20 cellular contexts compared by ENCODE assay signal in the genomic region with DNA sequence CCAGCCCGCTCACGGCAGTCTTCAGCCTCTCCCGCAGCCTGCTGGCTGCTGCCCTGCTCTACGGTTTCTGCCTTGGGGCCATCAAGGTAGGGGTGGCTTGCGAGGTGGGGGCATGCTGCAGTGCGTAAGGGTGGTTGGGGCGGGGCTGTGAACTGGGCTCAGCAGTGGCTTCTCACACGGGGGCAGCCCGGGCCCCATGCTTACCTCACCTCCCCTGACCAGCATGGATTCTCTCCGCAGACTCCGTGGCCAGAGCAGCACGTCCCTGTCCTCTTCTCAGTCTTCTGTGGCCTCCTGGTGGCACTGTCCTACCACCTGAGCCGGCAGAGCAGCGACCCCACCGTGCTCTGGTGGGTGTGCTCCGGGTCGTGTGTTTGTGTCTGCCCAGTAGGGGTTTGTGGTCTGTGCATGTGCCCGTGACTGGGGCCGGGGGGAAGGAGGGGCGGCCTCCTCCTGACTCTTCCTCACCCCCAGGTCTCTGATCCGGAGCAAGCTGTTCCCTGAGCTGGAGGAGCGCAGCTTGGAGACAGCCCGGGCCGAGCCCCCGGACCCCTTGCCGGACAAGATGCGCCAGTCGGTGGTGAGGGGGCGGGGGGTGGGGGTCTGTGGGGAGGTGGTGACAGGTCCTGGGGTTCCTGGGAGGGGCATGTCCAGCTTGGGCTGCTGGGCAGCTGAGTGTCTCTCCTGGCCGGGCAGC. TPM values are rescaled to one million over a fixed set of nuclear protein-coding genes. Genes with fewer than 3 reads are reported as not detected.
A peak's percentile ranks its signal among the peaks of the same experiment; 100 is the strongest.
DNase-seq lines count a peak whose midpoint lies in the region; ATAC-seq, FAIRE-seq and TF ChIP-seq lines count a peak whose summit lies in the region.
"Had no signal": no experiment of that assay in that cellular context is flagged by ENCODE, and none has a peak within 500 bp of the region (broad histone marks: within the 10 kb centered on the region; RNA-seq: fewer than 3 reads in every experiment).

No MANE protein-coding gene starts in this region.

- H3K27me3 ChIP-seq in heart right ventricle = no peaks in the 10 kb centered on the region
- H3K27me3 ChIP-seq in endothelial cell of umbilical vein (ENCODE audit: control insufficient read depth in 2 of 2, insufficient read depth in 2 of 2, low read length in 2 of 2) = no peaks in the 10 kb centered on the region
- H3K27me3 ChIP-seq: Peyer's patch had no signal

- H4K20me1 ChIP-seq in endothelial cell of umbilical vein (replicated peaks; ENCODE audit: control insufficient read depth, extremely low read depth, insufficient read depth, low read length) = no peaks in the 10 kb centered on the region

- dilution Hi-C loops in endothelial cell of umbilical vein (cut with MboI; ENCODE audit: extremely low pct_ligation_motif_present, low sequenced_read_pairs) = no loop called here

- 85% methylated on average over 30 of the region's 30 CpGs for WGBS in heart right ventricle, 2 donors

- BruUV-seq in endothelial cell of umbilical vein (replicated peaks; lab: Mats Ljungman, UMichigan) = TSS peak; percentile 20

- no peak for FAIRE-seq in endothelial cell of umbilical vein (lab: Jason Lieb, UNC)
- FAIRE-seq: D721Med had no signal

- peaks cover 0 to 16% (median 7%) of the 10 kb centered on the region in 9 donors for H3K4me1 ChIP-seq in heart right ventricle
- no peaks in the 10 kb centered on the region for H3K4me1 ChIP-seq in HEK293 (ENCODE audit: control insufficient read depth, insufficient read depth, low read length)
- H3K4me1 ChIP-seq in endothelial cell of umbilical vein (ENCODE audit: control insufficient read depth, extremely low read depth, insufficient read depth, low read length) = no peaks in the 10 kb centered on the region
- H3K4me1 ChIP-seq: Peyer's patch had no signal

- H3K4me3 ChIP-seq in heart right ventricle (no peak overlapping the region), HEK293 (ENCODE audit: low read depth, low read length) (no peak overlapping the region), endothelial cell of umbilical vein (replicated peaks in 1 of 3; ENCODE audit: insufficient read depth in 1 of 3, low read depth in 1 of 3, low read length in 3 of 3) (no peak overlapping the region)
- H3K4me3 ChIP-seq: Peyer's patch, SK-N-MC had no signal

- no peak overlapping the region for H2AFZ ChIP-seq in endothelial cell of umbilical vein (ENCODE audit: low read depth, low read length)

- DNase-seq in left ventricle myocardium superior (peak; percentile 20), heart right ventricle (no peak), endothelial cell of umbilical vein (ENCODE audit: low read depth, low spot score) (no peak), NCI-H146 treated with DMSO at 0.1 percent for 48 hours (lab: John Stamatoyannopoulos, UW; ENCODE audit: unreplicated experiment) (no peak), retina (no peak), NCI-H2081 (lab: John Stamatoyannopoulos, UW) (no peak)
- DNase-seq: GOT3, NCI-H1105, NCI-H1436 treated with DMSO at 0.1 percent for 48 hours, NCI-H1930, NCI-H2227 treated with DMSO at 0.1 percent for 48 hours, NCI-H69, SIG-M5 had no signal

- CTCF ChIA-PET in HEK293 (lab: Yijun Ruan, JAX) = interaction anchor here (0.6 to 1.4 kb wide), 6 partner anchors 26 to 192 kb away, joined by 3 to 6 read pairs (median 4); no protein-coding TSS in a partner anchor
- CTCF ChIA-PET in endothelial cell of umbilical vein (lab: Charles Lee) = interaction anchor here (0.9 to 2.8 kb wide), 23 partner anchors 8 to 363 kb away, joined by 3 to 24 read pairs (median 5); a partner anchor contains a TSS

- H3K9me1 ChIP-seq in endothelial cell of umbilical vein (replicated peaks; ENCODE audit: control insufficient read depth, extremely low read depth, insufficient read depth, low read length) = no peaks in the 10 kb centered on the region

- peaks cover 0 to 100% (median 82%) of the 10 kb centered on the region in 9 donors for H3K36me3 ChIP-seq in heart right ventricle
- H3K36me3 ChIP-seq in HEK293 (ENCODE audit: control insufficient read depth in 2 of 2, insufficient read depth in 1 of 2, low read length in 2 of 2) = peaks cover 0 to 93% of the 10 kb centered on the region in 2 experiments; a peak in 1 of 3 replicates
- H3K36me3 ChIP-seq in endothelial cell of umbilical vein (ENCODE audit: control insufficient read depth in 2 of 2, extremely low read depth in 1 of 2, insufficient read depth in 2 of 2, low read length in 2 of 2) = peaks cover 18 to 70% of the 10 kb centered on the region in 2 experiments

- H3K9ac ChIP-seq in endothelial cell of umbilical vein (replicated peaks; ENCODE audit: extremely low read depth, insufficient read depth, low read length) = no peak overlapping the region

- no peak for TF ChIP-seq POLR2A in endothelial cell of umbilical vein (IDR thresholded peaks at IDR 0.05; ENCODE audit: low read depth, low read length)

- TF ChIP-seq CTCF in heart right ventricle (IDR thresholded peaks at IDR 0.05) = no peak
- no peak for TF ChIP-seq CTCF in HEK293 (tag by site-specific recombination; IDR thresholded peaks at IDR 0.05)
- TF ChIP-seq CTCF in endothelial cell of umbilical vein (IDR thresholded peaks at IDR 0.05; ENCODE audit: extremely low read depth in 1 of 2, insufficient read depth in 1 of 2, low read depth in 1 of 2, low read length in 2 of 2) = no peak

- intact Hi-C loops in left ventricle myocardium superior (cut with micrococcal nuclease) = no loop called here
- intact Hi-C loops in heart right ventricle (cut with DNase I) = loop anchor here in 5 of 10 donors (5.0 to 10.0 kb wide), 5 partner anchors 80 to 360 kb away; no protein-coding TSS in a partner anchor
- intact Hi-C loops in endothelial cell of umbilical vein (cut with micrococcal nuclease) = no loop called here

- POLR2A ChIA-PET in HEK293 (lab: Yijun Ruan, JAX) = interaction anchor here (0.5 to 1.2 kb wide), 2 partner anchors 10 to 76 kb away, joined by 4 to 6 read pairs; a partner anchor contains a TSS
- POLR2A ChIA-PET in endothelial cell of umbilical vein (lab: Charles Lee) = interaction anchor here (1.0 kb wide), 1 partner anchor 10 kb away, joined by 3 read pairs; a partner anchor contains a TSS

- H3K79me2 ChIP-seq in endothelial cell of umbilical vein (ENCODE audit: control insufficient read depth, insufficient read depth, low read length) = no peaks in the 10 kb centered on the region

- ATAC-seq in left ventricle myocardium superior = no peak
- no peak for ATAC-seq in heart right ventricle

- H3K4me2 ChIP-seq in endothelial cell of umbilical vein (ENCODE audit: insufficient read depth, low read length) = no peak overlapping the region

- H3K27ac ChIP-seq in heart right ventricle (no peak overlapping the region), HEK293 (ENCODE audit: extremely low read depth, low read depth, low read length) (no peak overlapping the region), endothelial cell of umbilical vein (ENCODE audit: insufficient read depth, low read depth, low read length) (no peak overlapping the region)
- H3K27ac ChIP-seq: Peyer's patch, SK-N-MC had no signal

- H3K9me3 ChIP-seq in heart right ventricle = no peaks in the 10 kb centered on the region
- no peaks in the 10 kb centered on the region for H3K9me3 ChIP-seq in HEK293 (ENCODE audit: control insufficient read depth, insufficient read depth, low read depth, low read length)
- no peaks in the 10 kb centered on the region for H3K9me3 ChIP-seq in endothelial cell of umbilical vein (replicated peaks; ENCODE audit: control insufficient read depth, insufficient read depth, low read length)
- H3K9me3 ChIP-seq: Peyer's patch had no signal

RNA-seq across cellular contexts. Expression of a gene that starts 9.5 kb away (rescaled TPM):
- total RNA-seq in left ventricle myocardium superior (11.8 TPM), heart right ventricle (10 to 100 TPM in 9 of 10 donors, 1 to 10 TPM in 1; 9.4 to 16.9 (median 11.7) TPM), endothelial cell of umbilical vein (53.8 and 53.9 TPM in 2 replicates)
- polyA plus RNA-seq in heart right ventricle (10 to 100 TPM in 1 of 2 donors, 1 to 10 TPM in 1; 9.7 to 11.6 TPM), endothelial cell of umbilical vein (42.6 and 53.5 TPM in 2 replicates)
- polyA plus RNA-seq in endothelial cell of umbilical vein (2011; cell fraction: cytosol; rRNA removed) = 23.3 and 28.8 TPM in 2 replicates
- polyA plus RNA-seq in endothelial cell of umbilical vein (2011; cell fraction: nucleus; rRNA removed) = 76.1 and 90.5 TPM in 2 replicates
- 28.4 and 32.6 TPM in 2 replicates for polyA plus RNA-seq in endothelial cell of umbilical vein (2012)
- polyA minus RNA-seq in endothelial cell of umbilical vein = 45.5 and 63.5 TPM in 2 replicates
- 34.9 TPM for polyA minus RNA-seq in endothelial cell of umbilical vein (2011; cell fraction: cytosol; rRNA and poly(A)+ RNA removed)
- polyA minus RNA-seq in endothelial cell of umbilical vein (2011; cell fraction: nucleus; rRNA and poly(A)+ RNA removed) = 43.2 and 59.8 TPM in 2 replicates

RNA-seq across cellular contexts. Expression of a gene that starts 11.1 kb away (rescaled TPM):
- total RNA-seq in left ventricle myocardium superior = 39.0 TPM
- 10 to 100 TPM; 23.1 to 45.6 (median 34.2) TPM for total RNA-seq in heart right ventricle
- polyA plus RNA-seq in heart right ventricle = 10 to 100 TPM; 32.5 to 69.9 TPM
- total RNA-seq in endothelial cell of umbilical vein = 160 and 182 TPM in 2 replicates
- 131 and 148 TPM in 2 replicates for polyA plus RNA-seq in endothelial cell of umbilical vein
- 74.8 and 100 TPM in 2 replicates for polyA plus RNA-seq in endothelial cell of umbilical vein (2011; cell fraction: cytosol; rRNA removed)
- polyA plus RNA-seq in endothelial cell of umbilical vein (2011; cell fraction: nucleus; rRNA removed) = 107 and 124 TPM in 2 replicates
- polyA plus RNA-seq in endothelial cell of umbilical vein (2012) = 98.7 and 129 TPM in 2 replicates
- 74.5 and 110 TPM in 2 replicates for polyA minus RNA-seq in endothelial cell of umbilical vein
- 32.2 TPM for polyA minus RNA-seq in endothelial cell of umbilical vein (2011; cell fraction: cytosol; rRNA and poly(A)+ RNA removed)
- 44.6 and 76.6 TPM in 2 replicates for polyA minus RNA-seq in endothelial cell of umbilical vein (2011; cell fraction: nucleus; rRNA and poly(A)+ RNA removed)

RNA-seq across cellular contexts. Expression of a gene that starts 12.8 kb away (rescaled TPM):
- total RNA-seq in left ventricle myocardium superior = 32.0 TPM
- 10 to 100 TPM; 11.8 to 39.7 (median 15.6) TPM for total RNA-seq in heart right ventricle
- 10 to 100 TPM; 32.6 to 85.9 TPM for polyA plus RNA-seq in heart right ventricle
- 119 and 128 TPM in 2 replicates for total RNA-seq in endothelial cell of umbilical vein
- 67.5 and 96.5 TPM in 2 replicates for polyA plus RNA-seq in endothelial cell of umbilical vein
- polyA plus RNA-seq in endothelial cell of umbilical vein (2011; cell fraction: cytosol; rRNA removed) = 43.7 and 54.8 TPM in 2 replicates
- polyA plus RNA-seq in endothelial cell of umbilical vein (2011; cell fraction: nucleus; rRNA removed) = 78.0 and 81.6 TPM in 2 replicates
- polyA plus RNA-seq in endothelial cell of umbilical vein (2012) = 53.4 and 66.6 TPM in 2 replicates
- polyA minus RNA-seq in endothelial cell of umbilical vein = 61.4 and 99.1 TPM in 2 replicates
- polyA minus RNA-seq in endothelial cell of umbilical vein (2011; cell fraction: cytosol; rRNA and poly(A)+ RNA removed) = 16.3 TPM
- polyA minus RNA-seq in endothelial cell of umbilical vein (2011; cell fraction: nucleus; rRNA and poly(A)+ RNA removed) = 33.2 and 56.9 TPM in 2 replicates

RNA-seq across cellular contexts. Expression of a gene that starts 29.5 kb away (rescaled TPM):
- total RNA-seq in left ventricle myocardium superior = 0.94 TPM
- total RNA-seq in heart right ventricle = 1 to 10 TPM in 2 of 10 donors, under 1 TPM in 6, not detected in 2; 0.22 to 1.5 (median 0.35) TPM
- 1 to 10 TPM in 1 of 2 donors, under 1 TPM in 1; 0.48 to 1.4 TPM for polyA plus RNA-seq in heart right ventricle
- total RNA-seq in endothelial cell of umbilical vein = 0.60 and 1.3 TPM in 2 replicates
- 0.17 and 0.19 TPM in 2 replicates for polyA plus RNA-seq in endothelial cell of umbilical vein
- 0.13 and 0.21 TPM in 2 replicates for polyA plus RNA-seq in endothelial cell of umbilical vein (2011; cell fraction: cytosol; rRNA removed)
- polyA plus RNA-seq in endothelial cell of umbilical vein (2011; cell fraction: nucleus; rRNA removed) = 0.66 and 0.87 TPM in 2 replicates
- polyA plus RNA-seq in endothelial cell of umbilical vein (2012) = 0.70 TPM in 1 of 2 replicates, not detected in the other
- 0.51 TPM in 1 of 2 replicates, not detected in the other for polyA minus RNA-seq in endothelial cell of umbilical vein
- polyA minus RNA-seq in endothelial cell of umbilical vein (2011; cell fraction: cytosol; rRNA and poly(A)+ RNA removed) = not detected
- polyA minus RNA-seq in endothelial cell of umbilical vein (2011; cell fraction: nucleus; rRNA and poly(A)+ RNA removed) = 0.34 TPM in 1 of 2 replicates, not detected in the other
- total RNA-seq: HT1080, MCF 10A, NCI-H460 had no signal

RNA-seq across cellular contexts. Expression of a gene that starts 37.6 kb away (rescaled TPM):
- total RNA-seq in left ventricle myocardium superior (40.1 TPM), heart right ventricle (10 to 100 TPM; 30.7 to 55.2 (median 40.0) TPM), endothelial cell of umbilical vein (105 and 106 TPM in 2 replicates)
- polyA plus RNA-seq in heart right ventricle (10 to 100 TPM; 28.9 to 38.3 TPM), endothelial cell of umbilical vein (78.7 and 89.5 TPM in 2 replicates)
- 53.2 and 65.2 TPM in 2 replicates for polyA plus RNA-seq in endothelial cell of umbilical vein (2011; cell fraction: cytosol; rRNA removed)
- 150 and 181 TPM in 2 replicates for polyA plus RNA-seq in endothelial cell of umbilical vein (2011; cell fraction: nucleus; rRNA removed)
- polyA plus RNA-seq in endothelial cell of umbilical vein (2012) = 89.6 and 100 TPM in 2 replicates
- 45.7 and 70.9 TPM in 2 replicates for polyA minus RNA-seq in endothelial cell of umbilical vein
- 35.8 TPM for polyA minus RNA-seq in endothelial cell of umbilical vein (2011; cell fraction: cytosol; rRNA and poly(A)+ RNA removed)
- polyA minus RNA-seq in endothelial cell of umbilical vein (2011; cell fraction: nucleus; rRNA and poly(A)+ RNA removed) = 66.0 and 73.1 TPM in 2 replicates
